ENCODE assay signal across 10 cellular contexts in the genomic region with DNA sequence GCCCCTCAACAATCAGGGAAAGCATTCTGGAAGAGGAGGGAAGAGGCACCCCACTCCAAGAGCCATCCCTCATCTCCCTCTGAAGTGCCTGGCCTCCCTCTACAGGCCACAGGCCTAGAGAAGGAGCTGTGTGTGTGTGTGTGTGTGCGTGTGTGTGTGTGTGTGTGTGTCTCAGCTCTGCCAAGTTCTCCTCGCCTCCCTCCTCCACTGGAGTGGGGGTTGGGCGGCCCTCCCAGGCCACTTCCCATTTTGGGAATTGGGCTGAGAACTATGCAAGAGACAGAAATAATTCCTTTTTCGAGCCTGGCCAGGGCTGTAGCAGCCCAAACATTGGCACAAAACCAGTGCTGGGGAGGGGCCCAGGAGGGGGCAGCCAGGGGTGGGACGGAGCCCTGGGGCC. TPM values are rescaled to one million over a fixed set of nuclear protein-coding genes. Genes with fewer than 3 reads are reported as not detected.
DNase-seq lines count a peak whose midpoint lies in the region; ATAC-seq, FAIRE-seq and TF ChIP-seq lines count a peak whose summit lies in the region.
"Had no signal": no experiment of that assay in that cellular context is flagged by ENCODE, and none has a peak within 500 bp of the region (broad histone marks: within the 10 kb centered on the region; RNA-seq: fewer than 3 reads in every experiment).

No MANE protein-coding gene starts in this region.

- TF ChIP-seq POLR2A in GM12891 (IDR thresholded peaks at IDR 0.05; ENCODE audit: low read depth, low read length) = no peak

- intact Hi-C loops in ascending aorta (cut with DNase I) (no loop called here), pancreas (cut with DNase I) (no loop called here)

- H3K27ac ChIP-seq in ascending aorta (peak overlapping the region; percentile 67 to 70), right atrium auricular region (peak overlapping the region; percentile 55 to 56), pancreas (no peak overlapping the region)
- H3K27ac ChIP-seq: C4-2B had no signal

- H3K4me1 ChIP-seq in ascending aorta (peaks cover 18 to 28% of the 10 kb centered on the region in 2 donors), right atrium auricular region (peaks cover 0 to 34% of the 10 kb centered on the region in 2 donors), pancreas (no peaks in the 10 kb centered on the region)

- TF ChIP-seq CTCF in ascending aorta (IDR thresholded peaks at IDR 0.05) (no peak), right atrium auricular region (IDR thresholded peaks at IDR 0.05) (no peak), pancreas (IDR thresholded peaks at IDR 0.05) (no peak)

- H3K36me3 ChIP-seq in ascending aorta (no peaks in the 10 kb centered on the region), right atrium auricular region (no peaks in the 10 kb centered on the region), pancreas (no peaks in the 10 kb centered on the region)

- no peaks in the 10 kb centered on the region for H3K27me3 ChIP-seq in ascending aorta
- no peaks in the 10 kb centered on the region for H3K27me3 ChIP-seq in right atrium auricular region
- no peaks in the 10 kb centered on the region for H3K27me3 ChIP-seq in pancreas

- 27 to 37% methylated on average over 4 to 5 of the region's 5 CpGs for WGBS in pancreas, 2 donors

- ATAC-seq in pancreas (peak in 3 of 4 donors; percentile 73 to 80 (median 77)), HG02938 (IDR thresholded peaks at IDR 0.05; ENCODE audit: unreplicated experiment) (no peak), GM21447 (IDR thresholded peaks at IDR 0.05; ENCODE audit: unreplicated experiment) (no peak)

- H3K9me3 ChIP-seq in ascending aorta (no peaks in the 10 kb centered on the region), right atrium auricular region (no peaks in the 10 kb centered on the region), pancreas (no peaks in the 10 kb centered on the region)

- H3K4me3 ChIP-seq in ascending aorta (no peak overlapping the region), right atrium auricular region (no peak overlapping the region), pancreas (no peak overlapping the region)

- no peak for FAIRE-seq in pancreas (lab: Jason Lieb, UNC)
- FAIRE-seq in GM12891 (lab: Jason Lieb, UNC) = no peak

- DNase-seq in CD1c-positive myeloid dendritic cell (ENCODE audit: extremely low spot score) (peak; percentile 47), ascending aorta (ENCODE audit: low spot score in 2 of 2) (peak; percentile 62 to 92), right atrium auricular region (ENCODE audit: low spot score) (peak; percentile 77), pancreas (peak in 4 of 6 donors; percentile 25 to 41 (median 29)), GM12891 (ENCODE audit: insufficient read length, low spot score) (no peak), SKM-1 (lab: John Stamatoyannopoulos, UW; ENCODE audit: unreplicated experiment) (no peak)
- DNase-seq: activated naive CD4-positive, alpha-beta T cell treated with anti-CD3 and anti-CD28 coated beads, Interleukin-2, amount 50 U/mL, for 16 hours had no signal

TF ChIP-seq in GM12891, 5 proteins besides CTCF, POLR2A, EP300 and RAD21:
- TF ChIP-seq POLR2AphosphoS5 (IDR thresholded peaks at IDR 0.05; ENCODE audit: low read depth, low read length) (no peak), TAF1 (IDR thresholded peaks at IDR 0.05; ENCODE audit: low read depth, low read length) (no peak)

RNA-seq across cellular contexts. Expression of gene KCNB1, which starts 35.7 kb away (rescaled TPM):
- total RNA-seq in ascending aorta = not detected
- 1 to 10 TPM; 1.4 to 2.7 TPM for total RNA-seq in right atrium auricular region
- total RNA-seq in pancreas = 1 to 10 TPM in 1 of 6 donors, under 1 TPM in 5; 0.28 to 2.5 (median 0.31) TPM
- under 1 TPM; 0.30 to 0.47 TPM for polyA plus RNA-seq in pancreas
- polyA plus RNA-seq in GM12891 (2012; ENCODE audit: low read depth, missing spikeins) = 0.03 TPM

Comparison
In these comparisons a context has a peak if more than half of its experiments do, and no peak if none do; other contexts are left out.
1. DNase-seq: peak in CD1c-positive myeloid dendritic cell (single experiment), ascending aorta (2 of 2), right atrium auricular region (single experiment) and pancreas (4 of 6); none in GM12891 (single experiment) and SKM-1 (single experiment).
2. H3K27ac ChIP-seq: peak in ascending aorta (2 of 2) and right atrium auricular region (2 of 2); none in pancreas (0 of 4).
3. ATAC-seq: peak in pancreas (3 of 4); none in HG02938 (single experiment) and GM21447 (single experiment).